In the genomic region with DNA sequence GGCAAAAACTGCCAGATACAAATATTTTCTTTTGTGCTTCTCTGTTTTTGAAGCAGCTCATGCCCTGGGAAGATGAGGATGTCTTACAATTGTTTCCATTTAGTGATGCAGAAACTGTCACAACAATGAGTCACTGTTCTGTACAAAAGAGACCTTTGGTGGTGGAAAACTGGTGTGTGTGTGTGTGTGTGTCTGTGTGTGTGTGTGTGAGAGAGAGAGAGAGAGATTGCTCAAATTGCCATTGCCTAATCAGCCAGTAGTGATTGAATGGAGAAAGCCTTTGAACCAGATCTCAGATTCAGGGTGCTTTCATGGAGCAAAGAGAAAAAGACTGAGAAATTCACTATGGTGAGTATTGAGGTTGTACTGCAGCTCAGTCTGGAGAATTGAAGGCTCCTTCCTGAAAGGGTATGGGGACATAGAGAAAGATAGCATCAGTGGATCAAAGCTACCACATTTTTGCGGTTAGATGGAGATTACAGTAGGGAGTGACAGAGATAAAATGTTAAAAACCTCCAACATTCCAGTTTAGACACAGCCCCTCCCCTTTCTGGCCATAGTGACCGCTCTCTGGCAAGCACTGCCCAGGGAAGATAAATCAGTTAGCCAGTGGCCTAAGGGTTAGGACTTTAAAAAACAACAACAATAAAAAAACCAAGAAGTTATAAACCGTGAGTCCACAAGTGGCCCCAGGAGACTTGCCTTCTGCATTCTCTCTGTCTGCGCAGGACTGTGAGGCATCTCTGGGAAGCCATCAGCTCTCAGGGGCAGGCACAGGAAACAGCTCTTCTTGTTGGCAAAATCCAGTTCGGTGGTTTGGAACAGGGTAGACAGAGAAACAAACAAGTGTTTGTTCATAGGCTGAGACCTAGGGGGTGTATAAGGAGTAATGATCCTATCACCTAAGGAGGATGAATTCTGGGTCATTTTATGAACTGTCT, we compare ENCODE assay signal across 9 cellular contexts.
DNase-seq lines count a peak whose midpoint lies in the region; ATAC-seq and TF ChIP-seq lines count a peak whose summit lies in the region.
"Had no signal": no experiment of that assay in that cellular context is flagged by ENCODE, and none has a peak within 500 bp of the region (broad histone marks: within the 10 kb centered on the region; RNA-seq: fewer than 3 reads in every experiment).

No MANE protein-coding gene starts in this region.

- no peaks in the 10 kb centered on the region for H4K20me1 ChIP-seq in PC-9 (ENCODE audit: insufficient read depth)

- H3K36me3 ChIP-seq in Caco-2 (ENCODE audit: control insufficient read depth, insufficient read depth, low read length): no peaks in the 10 kb centered on the region
- H3K36me3 ChIP-seq in PC-9 (ENCODE audit: low read depth): no peaks in the 10 kb centered on the region

- no peaks in the 10 kb centered on the region for H3K27me3 Mint-ChIP-seq in Caco-2 (ENCODE audit: insufficient read depth, unreplicated experiment)
- H3K27me3 Mint-ChIP-seq: activated naive CD4-positive, alpha-beta T cell treated with anti-CD3 and anti-CD28 coated beads, Interleukin-2, amount 50 U/mL, for 24 hours had no signal

- BruUV-seq in Caco-2 (replicated peaks; lab: Mats Ljungman, UMichigan) (no TSS peak), PC-9 (replicated peaks; lab: Mats Ljungman, UMichigan) (TSS peak; percentile 70)

- H3K4me1 Mint-ChIP-seq in Caco-2 (ENCODE audit: low read depth, unreplicated experiment): peaks cover 25% of the 10 kb centered on the region
- H3K4me1 Mint-ChIP-seq: activated naive CD4-positive, alpha-beta T cell treated with anti-CD3 and anti-CD28 coated beads, Interleukin-2, amount 50 U/mL, for 24 hours had no signal

- CTCF ChIA-PET in Caco-2 (lab: Charles Lee): interaction anchor here (0.9 to 1.0 kb wide), 2 partner anchors 71 to 241 kb away, joined by 4 to 5 read pairs; no protein-coding TSS in a partner anchor
- CTCF ChIA-PET in PC-9 (lab: Charles Lee): interaction anchor here (0.7 to 1.1 kb wide), 2 partner anchors 30 to 143 kb away, joined by 3 to 4 read pairs; no protein-coding TSS in a partner anchor

- POLR2A ChIA-PET in Caco-2 (lab: Charles Lee) (no interaction called here), PC-9 (lab: Charles Lee; ENCODE audit: unreplicated experiment) (interaction anchor here (0.5 to 0.7 kb wide), 7 partner anchors 18 to 1255 kb away, joined by 3 to 12 read pairs (median 4); a partner anchor contains a TSS)

- H3K4me1 ChIP-seq in Caco-2 (peaks cover 27% of the 10 kb centered on the region), PC-9 (replicated peaks; ENCODE audit: insufficient read depth) (peaks cover 29% of the 10 kb centered on the region)

- H3K79me2 ChIP-seq in PC-9 (ENCODE audit: low read depth): no peaks in the 10 kb centered on the region

- peak overlapping the region; percentile 66 for H3K4me2 ChIP-seq in PC-9

- ATAC-seq in HG03571 (IDR thresholded peaks at IDR 0.05; ENCODE audit: unreplicated experiment) (no peak), GM19324 (IDR thresholded peaks at IDR 0.05; ENCODE audit: low FRiP score, unreplicated experiment) (no peak), HG02763 (IDR thresholded peaks at IDR 0.05; ENCODE audit: unreplicated experiment) (no peak)

- H3K27me3 ChIP-seq in Caco-2 (replicated peaks; ENCODE audit: control insufficient read depth, insufficient read depth, low read length) (no peaks in the 10 kb centered on the region), PC-9 (ENCODE audit: insufficient read depth, low read depth) (no peaks in the 10 kb centered on the region)

- peak overlapping the region; percentile 73 for H3K27ac Mint-ChIP-seq in Caco-2 (ENCODE audit: unreplicated experiment)
- H3K27ac Mint-ChIP-seq: activated naive CD4-positive, alpha-beta T cell treated with anti-CD3 and anti-CD28 coated beads, Interleukin-2, amount 50 U/mL, for 24 hours had no signal

- peak; percentile 80 to 84 for DNase-seq in Caco-2
- DNase-seq in PC-9: peak; percentile 82 to 90
- DNase-seq in fibroblast of mammary gland (ENCODE audit: low read depth): peak; percentile 96
- peak; percentile 52 for DNase-seq in occipital lobe (lab: John Stamatoyannopoulos, UW)
- no peak for DNase-seq in NAMALWA (ENCODE audit: low spot score)

- peak overlapping the region; percentile 7 for H3K4me3 Mint-ChIP-seq in Caco-2 (ENCODE audit: unreplicated experiment)
- H3K4me3 Mint-ChIP-seq: activated naive CD4-positive, alpha-beta T cell treated with anti-CD3 and anti-CD28 coated beads, Interleukin-2, amount 50 U/mL, for 24 hours had no signal

- peak overlapping the region; percentile 67 for H3K27ac ChIP-seq in PC-9

- peaks cover 16% of the 10 kb centered on the region for H3K9me3 Mint-ChIP-seq in Caco-2 (ENCODE audit: unreplicated experiment)

- H3K4me3 ChIP-seq in Caco-2 (ENCODE audit: low read depth, low read length): no peak overlapping the region
- no peak overlapping the region for H3K4me3 ChIP-seq in PC-9
- H3K4me3 ChIP-seq in fibroblast of mammary gland (ENCODE audit: control insufficient read depth, low read depth, low read length): peak overlapping the region; percentile 12

- intact Hi-C loops in Caco-2 (cut with micrococcal nuclease; ENCODE audit: unreplicated experiment) (loop anchor here (1.0 kb wide), 2 partner anchors 72 to 100 kb away; no protein-coding TSS in a partner anchor), PC-9 (cut with micrococcal nuclease; ENCODE audit: unreplicated experiment) (loop anchor here (1.0 to 10.0 kb wide), 8 partner anchors 57 to 1119 kb away; no protein-coding TSS in a partner anchor)

- H3K9me2 ChIP-seq in PC-9 (ENCODE audit: insufficient read depth): peaks cover 2% of the 10 kb centered on the region; the same call in 1 of the 2 replicates

- peaks cover 20% of the 10 kb centered on the region for H3F3A ChIP-seq in PC-9 (ENCODE audit: insufficient read depth, low read depth)

- H2AFZ ChIP-seq in PC-9: no peak overlapping the region

- H3K36me3 Mint-ChIP-seq in Caco-2 (ENCODE audit: insufficient read depth, unreplicated experiment): peaks cover 25% of the 10 kb centered on the region
- H3K36me3 Mint-ChIP-seq: activated naive CD4-positive, alpha-beta T cell treated with anti-CD3 and anti-CD28 coated beads, Interleukin-2, amount 50 U/mL, for 24 hours had no signal

- H3K9me3 ChIP-seq in Caco-2: peaks cover 11% of the 10 kb centered on the region
- peaks cover 11% of the 10 kb centered on the region for H3K9me3 ChIP-seq in PC-9 (ENCODE audit: insufficient read depth, low read depth)

- TF ChIP-seq CTCF in Caco-2 (IDR thresholded peaks at IDR 0.05; ENCODE audit: insufficient read depth in 1 of 2, low read depth in 1 of 2, low read length in 1 of 2, severe bottlenecking in 1 of 2, unreplicated experiment in 1 of 2) (no peak), PC-9 (conservative IDR thresholded peaks at IDR 0.05) (no peak), fibroblast of mammary gland (conservative IDR thresholded peaks at IDR 0.05; ENCODE audit: control insufficient read depth, insufficient read depth, low read depth, low read length) (no peak)
